Comparison of ENCODE assay signal across 24 cellular contexts in the genomic region with DNA sequence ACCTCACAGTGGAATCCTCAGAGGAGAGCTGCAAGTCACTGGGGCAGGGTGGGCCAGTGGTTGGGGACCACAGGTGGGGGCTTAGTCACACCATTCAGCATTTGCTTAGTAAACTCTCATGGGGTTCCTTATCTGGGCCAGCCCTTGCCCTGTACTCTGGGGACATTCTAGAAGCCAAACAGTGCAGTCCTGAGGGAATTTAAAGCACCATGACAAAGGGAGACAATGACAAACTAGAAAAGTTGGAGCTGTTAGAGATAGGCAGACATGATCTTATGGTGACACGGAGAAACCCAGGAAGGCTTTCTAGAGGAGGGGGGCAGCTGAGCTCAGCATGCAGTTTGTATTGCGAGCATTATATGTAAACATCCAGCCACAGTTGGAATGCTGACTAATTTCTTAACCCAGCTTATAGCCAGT.
"Had no signal": no experiment of that assay in that cellular context is flagged by ENCODE, and none has a peak within 500 bp of the region (broad histone marks: within the 10 kb centered on the region; RNA-seq: fewer than 3 reads in every experiment).

No MANE protein-coding gene starts in this region.

- H3K27ac Mint-ChIP-seq: activated CD4-positive, alpha-beta memory T cell treated with anti-CD3 and anti-CD28 coated beads, Interleukin-2, amount 10 ng/mL, durations not matched to agents 7 days and 5 days; activated CD4-positive, alpha-beta T cell treated with anti-CD3 and anti-CD28 coated beads for 36 hours; activated naive CD8-positive, alpha-beta T cell treated with anti-CD3 and anti-CD28 coated beads, Interleukin-2, amount 10 ng/mL, durations not matched to agents 7 days and 5 days; T-cell had no signal

- H3K27ac ChIP-seq: breast epithelium, SK-N-MC, WERI-Rb-1 had no signal

- H3K4me1 ChIP-seq: breast epithelium had no signal

- H3K9me3 ChIP-seq: breast epithelium had no signal

- H3K9me3 Mint-ChIP-seq: T-cell had no signal

- H3K4me1 Mint-ChIP-seq: activated CD4-positive, alpha-beta memory T cell treated with anti-CD3 and anti-CD28 coated beads, Interleukin-2, amount 10 ng/mL, durations not matched to agents 7 days and 5 days; activated CD4-positive, alpha-beta T cell treated with anti-CD3 and anti-CD28 coated beads for 36 hours; activated naive CD8-positive, alpha-beta T cell treated with anti-CD3 and anti-CD28 coated beads, Interleukin-2, amount 10 ng/mL, durations not matched to agents 7 days and 5 days had no signal

- H3K27me3 ChIP-seq: breast epithelium had no signal

- H3K4me3 ChIP-seq: breast epithelium, SK-N-MC had no signal

- DNase-seq: activated CD4-positive, alpha-beta memory T cell treated with anti-CD3 and anti-CD28 coated beads, Interleukin-2, amount 10 ng/mL, durations not matched to agents 7 days and 5 days; activated CD4-positive, alpha-beta T cell treated with anti-CD3 and anti-CD28 coated beads for 36 hours; activated CD4-positive, alpha-beta T cell treated with anti-CD3 and anti-CD28 coated beads, Interleukin-2, amount 50 U/mL, for 1 hour; activated CD8-positive, alpha-beta memory T cell treated with anti-CD3 and anti-CD28 coated beads, Interleukin-2, amount 50 U/mL, for 4 hours; activated naive CD4-positive, alpha-beta T cell treated with anti-CD3 and anti-CD28 coated beads, Interleukin-2, amount 50 U/mL, for 16 hours; activated naive CD8-positive, alpha-beta T cell treated with anti-CD3 and anti-CD28 coated beads, Interleukin-2, amount 10 ng/mL, durations not matched to agents 7 days and 5 days; aorta; caudate nucleus; NCI-H1092; NCI-H1417; NCI-H1930; NCI-H2107; NCI-H345; NCI-H510A; NCI-H526 treated with DMSO at 0.1 percent for 48 hours; NCI-H82; RPMI8226; T-cell; T-helper 2 cell; T1000; WERI-Rb-1 had no signal

- H3K36me3 Mint-ChIP-seq: activated naive CD8-positive, alpha-beta T cell treated with anti-CD3 and anti-CD28 coated beads, Interleukin-2, amount 10 ng/mL, durations not matched to agents 7 days and 5 days; T-cell had no signal

- H3K27me3 Mint-ChIP-seq: activated CD4-positive, alpha-beta memory T cell treated with anti-CD3 and anti-CD28 coated beads, Interleukin-2, amount 10 ng/mL, durations not matched to agents 7 days and 5 days; activated CD4-positive, alpha-beta T cell treated with anti-CD3 and anti-CD28 coated beads for 36 hours had no signal

- H3K4me3 Mint-ChIP-seq: activated CD4-positive, alpha-beta memory T cell treated with anti-CD3 and anti-CD28 coated beads, Interleukin-2, amount 10 ng/mL, durations not matched to agents 7 days and 5 days; activated CD4-positive, alpha-beta T cell treated with anti-CD3 and anti-CD28 coated beads for 36 hours; activated naive CD8-positive, alpha-beta T cell treated with anti-CD3 and anti-CD28 coated beads, Interleukin-2, amount 10 ng/mL, durations not matched to agents 7 days and 5 days; T-cell had no signal

- ATAC-seq: activated CD4-positive, alpha-beta T cell treated with anti-CD3 and anti-CD28 coated beads for 36 hours; Panc1; T-cell had no signal

- H3K36me3 ChIP-seq: breast epithelium, WERI-Rb-1 had no signal
